18 cellular contexts compared by ENCODE assay signal in genomic region chr1:2376261-2376741, GRCh38.
"Had no signal": no experiment of that assay in that cellular context is flagged by ENCODE, and none has a peak within 500 bp of the region (broad histone marks: within the 10 kb centered on the region; RNA-seq: fewer than 3 reads in every experiment).

No MANE protein-coding gene starts in this region.

- H3K27me3 ChIP-seq: body of pancreas, neutrophil, uterus had no signal

- H3K4me1 ChIP-seq: body of pancreas had no signal

- H3K27ac ChIP-seq: body of pancreas, coronary artery, neutrophil, uterus had no signal

- H3K9me3 Mint-ChIP-seq: activated CD8-positive, alpha-beta T cell treated with anti-CD3 and anti-CD28 coated beads for 36 hours; activated T-cell treated with anti-CD3 and anti-CD28 coated beads, Interleukin-2, amount 50 U/mL, for 72 hours; mesothelial cell of epicardium; WTC11 had no signal

- H3K4me3 ChIP-seq: body of pancreas, coronary artery, smooth muscle cell, uterus had no signal

- H3K36me3 ChIP-seq: neutrophil, uterus had no signal

- H3K36me3 Mint-ChIP-seq: activated naive CD8-positive, alpha-beta T cell; WTC11 had no signal

- ATAC-seq: activated CD8-positive, alpha-beta T cell treated with anti-CD3 and anti-CD28 coated beads for 36 hours; activated T-cell treated with anti-CD3 and anti-CD28 coated beads, Interleukin-2, amount 50 U/mL, for 72 hours; body of pancreas; esophagus mucosa; T-helper 17 cell; WTC11 had no signal

- H3K27me3 Mint-ChIP-seq: activated CD8-positive, alpha-beta T cell treated with anti-CD3 and anti-CD28 coated beads for 36 hours; activated naive CD8-positive, alpha-beta T cell; T-helper 17 cell had no signal

- H3K4me2 ChIP-seq: smooth muscle cell had no signal

- DNase-seq: activated CD4-positive, alpha-beta T cell treated with anti-CD3 and anti-CD28 coated beads for 4 hours; activated CD8-positive, alpha-beta memory T cell treated with anti-CD3 and anti-CD28 coated beads, Interleukin-2, amount 50 U/mL, for 48 hours; activated CD8-positive, alpha-beta T cell treated with anti-CD3 and anti-CD28 coated beads for 36 hours; activated gamma-delta T cell treated with Interleukin-2 at 50 U/mL for 16 hours; activated T-cell treated with anti-CD3 and anti-CD28 coated beads, Interleukin-2, amount 50 U/mL, for 72 hours; amniotic stem cell; central memory CD4-positive, alpha-beta T cell; hippocampal formation; uterus had no signal

- H3K9me3 ChIP-seq: body of pancreas, neutrophil, uterus had no signal

- H3K27ac Mint-ChIP-seq: activated CD8-positive, alpha-beta T cell treated with anti-CD3 and anti-CD28 coated beads for 36 hours; activated naive CD8-positive, alpha-beta T cell; activated T-cell treated with anti-CD3 and anti-CD28 coated beads, Interleukin-2, amount 50 U/mL, for 72 hours; mesothelial cell of epicardium; T-helper 17 cell; WTC11 had no signal

- H3K4me1 Mint-ChIP-seq: mesothelial cell of epicardium, T-helper 17 cell, WTC11 had no signal

- H3K4me3 Mint-ChIP-seq: activated CD8-positive, alpha-beta T cell treated with anti-CD3 and anti-CD28 coated beads for 36 hours; activated naive CD8-positive, alpha-beta T cell; activated T-cell treated with anti-CD3 and anti-CD28 coated beads, Interleukin-2, amount 50 U/mL, for 72 hours; mesothelial cell of epicardium; T-helper 17 cell; WTC11 had no signal
